In genomic region chr18:29651121-29651675, GRCh38 we compare ENCODE assay signal across 21 cellular contexts.
DNase-seq lines count a peak whose midpoint lies in the region; ATAC-seq, FAIRE-seq and TF ChIP-seq lines count a peak whose summit lies in the region.
"Had no signal": no experiment of that assay in that cellular context is flagged by ENCODE, and none has a peak within 500 bp of the region (broad histone marks: within the 10 kb centered on the region; RNA-seq: fewer than 3 reads in every experiment).

No MANE protein-coding gene starts in this region.

- peak; percentile 55 for ATAC-seq in foreskin keratinocyte
- no peak for ATAC-seq in HG03135 (IDR thresholded peaks at IDR 0.05; ENCODE audit: unreplicated experiment)
- ATAC-seq: activated CD4-positive, CD25-positive, alpha-beta regulatory T cell treated with anti-CD3 and anti-CD28 coated beads, Interleukin-2, amount 50 U/mL, for 24 hours; right cardiac atrium had no signal

- in situ Hi-C loops in astrocyte of the cerebellum (cut with HindIII; ENCODE audit: low sequenced_read_pairs) = no loop called here

- H3K4me1 ChIP-seq in foreskin keratinocyte = no peaks in the 10 kb centered on the region
- H3K4me1 ChIP-seq: upper lobe of left lung had no signal

- H3K27ac ChIP-seq in foreskin keratinocyte = no peak overlapping the region
- H3K27ac ChIP-seq: neutrophil, upper lobe of left lung had no signal

- CTCF ChIA-PET in AG04449 (lab: Yijun Ruan, JAX) = no interaction called here

- no peaks in the 10 kb centered on the region for H3K27me3 ChIP-seq in foreskin keratinocyte
- H3K27me3 ChIP-seq: neutrophil, upper lobe of left lung had no signal

- peak; percentile 9 for DNase-seq in AG04449 (ENCODE audit: low read depth, low spot score)
- DNase-seq in HK-2 (ENCODE audit: unreplicated experiment) = peak; percentile 15
- DNase-seq in astrocyte of the cerebellum (ENCODE audit: low read depth) = peak; percentile 8
- DNase-seq in foreskin keratinocyte = peak; percentile 82 to 89
- DNase-seq in activated CD4-positive, alpha-beta T cell treated with anti-CD3 and anti-CD28 coated beads, Interleukin-2, amount 50 U/mL, for 1 hour = no peak
- DNase-seq in NCI-H2227 treated with DMSO at 0.1 percent for 48 hours (lab: John Stamatoyannopoulos, UW) = no peak
- no peak for DNase-seq in D721Med (ENCODE audit: insufficient read length, low spot score)
- DNase-seq: activated naive CD8-positive, alpha-beta T cell treated with anti-CD3 and anti-CD28 coated beads, Interleukin-2, amount 10 ng/mL, durations not matched to agents 7 days and 5 days; caudate nucleus; CD4-positive, alpha-beta T cell; H9; hippocampal formation; NCI-H1417; NCI-H2171; NCI-H82; right cardiac atrium; upper lobe of left lung had no signal

- no peak for FAIRE-seq in D721Med (lab: Jason Lieb, UNC)
- FAIRE-seq: GM19239 had no signal

- TF ChIP-seq CTCF in AG04449 (IDR thresholded peaks at IDR 0.05; ENCODE audit: insufficient read depth, low read length, missing control alignments) (no peak), astrocyte of the cerebellum (IDR thresholded peaks at IDR 0.05; ENCODE audit: low read depth, low read length, missing control alignments) (no peak), foreskin keratinocyte (conservative IDR thresholded peaks at IDR 0.05) (no peak), D721Med (IDR thresholded peaks at IDR 0.05; ENCODE audit: insufficient read depth, missing control alignments) (no peak)

- H3K4me3 ChIP-seq in AG04449 (ENCODE audit: low read depth, low read length) = no peak overlapping the region
- no peak overlapping the region for H3K4me3 ChIP-seq in astrocyte of the cerebellum (ENCODE audit: low read depth, low read length)
- H3K4me3 ChIP-seq: upper lobe of left lung had no signal

- POLR2A ChIA-PET in AG04449 (lab: Yijun Ruan, JAX) = no interaction called here

Comparison
In these comparisons a context has a peak if more than half of its experiments do, and no peak if none do; other contexts are left out.
1. DNase-seq: peak in AG04449 (single experiment), HK-2 (single experiment), astrocyte of the cerebellum (single experiment) and foreskin keratinocyte (2 of 2); none in activated CD4-positive, alpha-beta T cell treated with anti-CD3 and anti-CD28 coated beads, Interleukin-2, amount 50 U/mL, for 1 hour (single experiment), NCI-H2227 treated with DMSO at 0.1 percent for 48 hours (single experiment) and D721Med (single experiment).